ENCODE assay signal across 8 cellular contexts in genomic region chr17:80855968-80856862, GRCh38.
A peak's percentile ranks its signal among the peaks of the same experiment; 100 is the strongest.
DNase-seq lines count a peak whose midpoint lies in the region; ATAC-seq lines count a peak whose summit lies in the region.

No MANE protein-coding gene starts in this region.

- peak; percentile 33 for DNase-seq in SHP77 treated with DMSO at 0.1 percent for 48 hours (lab: John Stamatoyannopoulos, UW)
- DNase-seq in activated effector memory CD4-positive, alpha-beta T cell treated with anti-CD3 and anti-CD28 coated beads, Interleukin-2, amount 50 U/mL, for 16 hours, result peak; percentile 95
- peak; percentile 31 for DNase-seq in left ventricle myocardium superior
- DNase-seq in stimulated activated CD4-positive, alpha-beta T cell treated with anti-CD3 and anti-CD28 coated beads, TNF-alpha, amount 100 ng/mL, for 1 hour (ENCODE audit: low read depth in 3 of 3, low spot score in 1 of 3), result peak; percentile 57 to 67 (median 58)
- DNase-seq in DMS 273 (lab: John Stamatoyannopoulos, UW; ENCODE audit: unreplicated experiment), result no peak
- DNase-seq in mesenteric fat pad (ENCODE audit: low spot score), result no peak

- peak; percentile 87 for ATAC-seq in GM18502 (IDR thresholded peaks at IDR 0.05; ENCODE audit: poor library complexity, unreplicated experiment)
- ATAC-seq in HG02938 (IDR thresholded peaks at IDR 0.05; ENCODE audit: unreplicated experiment), result peak; percentile 86
- peak; percentile 63 for ATAC-seq in left ventricle myocardium superior

- intact Hi-C loops in left ventricle myocardium superior (cut with micrococcal nuclease), result no loop called here

Comparison
In these comparisons a context has a peak if more than half of its experiments do, and no peak if none do; other contexts are left out.
1. DNase-seq: peak in SHP77 treated with DMSO at 0.1 percent for 48 hours (single experiment), activated effector memory CD4-positive, alpha-beta T cell treated with anti-CD3 and anti-CD28 coated beads, Interleukin-2, amount 50 U/mL, for 16 hours (single experiment), left ventricle myocardium superior (single experiment) and stimulated activated CD4-positive, alpha-beta T cell treated with anti-CD3 and anti-CD28 coated beads, TNF-alpha, amount 100 ng/mL, for 1 hour (3 of 3); none in DMS 273 (single experiment) and mesenteric fat pad (single experiment).
2. Peak in every context shown above with its lines, with median percentiles within 50 percentile points of each other: ATAC-seq.